ENCODE assay signal across 10 cellular contexts in genomic region chr3:23735575-23736326, GRCh38.
DNase-seq lines count a peak whose midpoint lies in the region; ATAC-seq, FAIRE-seq and TF ChIP-seq lines count a peak whose summit lies in the region.
"Had no signal": no experiment of that assay in that cellular context is flagged by ENCODE, and none has a peak within 500 bp of the region (broad histone marks: within the 10 kb centered on the region; RNA-seq: fewer than 3 reads in every experiment).

No MANE protein-coding gene starts in this region.

- H4K20me1 ChIP-seq in IMR-90 (ENCODE audit: insufficient read depth, low read length) (no peaks in the 10 kb centered on the region), endothelial cell of umbilical vein (replicated peaks; ENCODE audit: control insufficient read depth, extremely low read depth, insufficient read depth, low read length) (no peaks in the 10 kb centered on the region), smooth muscle cell (ENCODE audit: low read depth) (no peaks in the 10 kb centered on the region)

- H2BK15ac ChIP-seq in IMR-90 (ENCODE audit: low read depth, low read length), result no peak overlapping the region

- H2BK120ac ChIP-seq in IMR-90 (ENCODE audit: low read depth, low read length), result no peak overlapping the region

- H3K27ac ChIP-seq in IMR-90 (ENCODE audit: insufficient read depth, low read length) (no peak overlapping the region), endothelial cell of umbilical vein (ENCODE audit: insufficient read depth, low read depth, low read length) (peak overlapping the region; percentile 34), smooth muscle cell (ENCODE audit: low read depth) (no peak overlapping the region)
- H3K27ac ChIP-seq: neutrophil had no signal

- no peak overlapping the region for H3K23ac ChIP-seq in IMR-90 (ENCODE audit: low read depth, low read length)

- H4K5ac ChIP-seq in IMR-90 (ENCODE audit: low read depth, low read length), result no peak overlapping the region

- intact Hi-C loops in IMR-90 (cut with micrococcal nuclease) (no loop called here), endothelial cell of umbilical vein (cut with micrococcal nuclease) (no loop called here)

- H3K36me3 ChIP-seq in IMR-90 (ENCODE audit: control insufficient read depth, insufficient read depth, low read length) (no peaks in the 10 kb centered on the region), endothelial cell of umbilical vein (ENCODE audit: control insufficient read depth in 2 of 2, extremely low read depth in 1 of 2, insufficient read depth in 2 of 2, low read length in 2 of 2) (no peaks in the 10 kb centered on the region), smooth muscle cell (ENCODE audit: low read depth) (no peaks in the 10 kb centered on the region)
- H3K36me3 ChIP-seq: neutrophil had no signal

- H3K79me2 ChIP-seq in endothelial cell of umbilical vein (ENCODE audit: control insufficient read depth, insufficient read depth, low read length) (no peaks in the 10 kb centered on the region), smooth muscle cell (ENCODE audit: low read depth) (no peaks in the 10 kb centered on the region)

- H4K91ac ChIP-seq in IMR-90 (ENCODE audit: insufficient read depth, low read depth, low read length), result no peak overlapping the region

- no peak overlapping the region for H3K4ac ChIP-seq in IMR-90 (ENCODE audit: low read depth, low read length)

- H3K56ac ChIP-seq in IMR-90 (ENCODE audit: extremely low read depth, insufficient read depth, low read length), result no peak overlapping the region

- peak overlapping the region; percentile 36; the same call in 1 of the 2 replicates for H2AK5ac ChIP-seq in IMR-90 (ENCODE audit: low read depth, low read length)

- 0 out of 2 replicates have a peak overlapping the region, but pooled peaks have one; percentile 14 for H2BK20ac ChIP-seq in IMR-90 (ENCODE audit: low read depth, low read length)

- no peak overlapping the region for H3K9ac ChIP-seq in IMR-90 (ENCODE audit: low read depth, low read length)
- H3K9ac ChIP-seq in endothelial cell of umbilical vein (replicated peaks; ENCODE audit: extremely low read depth, insufficient read depth, low read length), result no peak overlapping the region
- H3K9ac ChIP-seq in smooth muscle cell (ENCODE audit: low read depth), result no peak overlapping the region

- DNase-seq in IMR-90 (no peak), NCI-H82 (lab: John Stamatoyannopoulos, UW) (peak; percentile 100), endothelial cell of umbilical vein (ENCODE audit: low read depth, low spot score) (peak; percentile 82), smooth muscle cell (lab: John Stamatoyannopoulos, UW; ENCODE audit: unreplicated experiment) (no peak), NCI-H2227 (lab: John Stamatoyannopoulos, UW; ENCODE audit: unreplicated experiment) (no peak), pons (ENCODE audit: low spot score) (no peak), activated T-cell treated with anti-CD3 and anti-CD28 coated beads for 4 hours (no peak)
- DNase-seq: DMS79 treated with DMSO at 0.1 percent for 48 hours, kidney glomerular epithelial cell had no signal

- no peak overlapping the region for H2BK5ac ChIP-seq in IMR-90 (ENCODE audit: low read depth, low read length, poor library complexity, severe bottlenecking)

- POLR2A ChIA-PET in IMR-90 (lab: Charles Lee; ENCODE audit: unreplicated experiment), result no interaction called here
- POLR2A ChIA-PET in endothelial cell of umbilical vein (lab: Charles Lee), result interaction anchor here (0.5 to 0.8 kb wide), 3 partner anchors 181 to 741 kb away, joined by 3 read pairs; partner anchors contain the start of genes NKIRAS1 and RPL15

- no peak overlapping the region for H3K4me2 ChIP-seq in IMR-90 (ENCODE audit: low read depth, low read length)
- H3K4me2 ChIP-seq in endothelial cell of umbilical vein (ENCODE audit: insufficient read depth, low read length), result peak overlapping the region; percentile 53
- peak overlapping the region; percentile 20 for H3K4me2 ChIP-seq in smooth muscle cell

- H3K18ac ChIP-seq in IMR-90 (ENCODE audit: low read depth, low read length), result no peak overlapping the region

- BruUV-seq in IMR-90 (replicated peaks; lab: Mats Ljungman, UMichigan) (no TSS peak), endothelial cell of umbilical vein (replicated peaks; lab: Mats Ljungman, UMichigan) (no TSS peak)

- H3K9me3 ChIP-seq in IMR-90 (ENCODE audit: control insufficient read depth, insufficient read depth, low read length) (no peaks in the 10 kb centered on the region), endothelial cell of umbilical vein (replicated peaks; ENCODE audit: control insufficient read depth, insufficient read depth, low read length) (no peaks in the 10 kb centered on the region), smooth muscle cell (replicated peaks; ENCODE audit: low read depth) (no peaks in the 10 kb centered on the region)
- H3K9me3 ChIP-seq: neutrophil had no signal

- H2AFZ ChIP-seq in IMR-90 (replicated peaks; ENCODE audit: low read length, poor library complexity) (peak overlapping the region; percentile 12), endothelial cell of umbilical vein (ENCODE audit: low read depth, low read length) (peak overlapping the region; percentile 48), smooth muscle cell (ENCODE audit: low read depth) (no peak overlapping the region)

- dilution Hi-C loops in IMR-90 (cut with HindIII; ENCODE audit: low sequenced_read_pairs, unreplicated experiment) (no loop called here), endothelial cell of umbilical vein (cut with MboI; ENCODE audit: extremely low pct_ligation_motif_present, low sequenced_read_pairs) (no loop called here)

- H3K4me3 ChIP-seq in IMR-90 (ENCODE audit: insufficient read depth, low read depth, low read length), result no peak overlapping the region
- peak overlapping the region in 1 of 3 experiments; percentile 7 for H3K4me3 ChIP-seq in endothelial cell of umbilical vein (replicated peaks in 1 of 3; ENCODE audit: insufficient read depth in 1 of 3, low read depth in 1 of 3, low read length in 3 of 3)
- no peak overlapping the region for H3K4me3 ChIP-seq in smooth muscle cell

- no peak; the same call in none of the 2 replicates for ATAC-seq in IMR-90 (ENCODE audit: low read depth)

- 0 out of 2 replicates have a peak overlapping the region, but pooled peaks have one; percentile 16 for H3K14ac ChIP-seq in IMR-90 (replicated peaks; ENCODE audit: low read depth, low read length)

- H3F3A ChIP-seq in smooth muscle cell (ENCODE audit: low read depth), result peaks cover 3% of the 10 kb centered on the region

- no peak for TF ChIP-seq POLR2A in IMR-90 (IDR thresholded peaks at IDR 0.05; ENCODE audit: low read depth, low read length)
- TF ChIP-seq POLR2A in endothelial cell of umbilical vein (IDR thresholded peaks at IDR 0.05; ENCODE audit: low read depth, low read length), result no peak

- in situ Hi-C loops in IMR-90 (cut with MboI; ENCODE audit: low sequenced_read_pairs), result no loop called here

- no peak for TF ChIP-seq RAD21 in IMR-90 (IDR thresholded peaks at IDR 0.05; ENCODE audit: low read length)

- H3K4me1 ChIP-seq in IMR-90 (ENCODE audit: control insufficient read depth, insufficient read depth, low read length) (peaks cover 11% of the 10 kb centered on the region), endothelial cell of umbilical vein (ENCODE audit: control insufficient read depth, extremely low read depth, insufficient read depth, low read length) (peaks cover 38% of the 10 kb centered on the region), smooth muscle cell (ENCODE audit: low read depth) (peaks cover 27% of the 10 kb centered on the region)

- H3K79me1 ChIP-seq in IMR-90 (ENCODE audit: low read depth in 1 of 2, low read length in 2 of 2), result no peaks in the 10 kb centered on the region

- H3K27me3 ChIP-seq in IMR-90 (ENCODE audit: control insufficient read depth, insufficient read depth, low read length) (no peaks in the 10 kb centered on the region), endothelial cell of umbilical vein (ENCODE audit: control insufficient read depth in 2 of 2, insufficient read depth in 2 of 2, low read length in 2 of 2) (no peaks in the 10 kb centered on the region), smooth muscle cell (ENCODE audit: low read depth) (no peaks in the 10 kb centered on the region)
- H3K27me3 ChIP-seq: neutrophil had no signal

- TF ChIP-seq CTCF in IMR-90 (conservative IDR thresholded peaks at IDR 0.05; ENCODE audit: low read depth, low read length) (no peak), endothelial cell of umbilical vein (IDR thresholded peaks at IDR 0.05; ENCODE audit: extremely low read depth in 1 of 2, insufficient read depth in 1 of 2, low read depth in 1 of 2, low read length in 2 of 2) (no peak), smooth muscle cell (IDR thresholded peaks at IDR 0.05; ENCODE audit: borderline replicate concordance, insufficient read depth, poor library complexity, severe bottlenecking) (no peak)

- FAIRE-seq in endothelial cell of umbilical vein (lab: Jason Lieb, UNC), result no peak

- H2AK9ac ChIP-seq in IMR-90 (replicated peaks; ENCODE audit: low read depth, low read length, poor library complexity), result no peak overlapping the region

- CTCF ChIA-PET in IMR-90 (lab: Yijun Ruan, JAX), result interaction anchor here (0.6 kb wide), 1 partner anchor 1704 kb away, joined by 4 read pairs; no protein-coding TSS in a partner anchor
- CTCF ChIA-PET in endothelial cell of umbilical vein (lab: Charles Lee), result interaction anchor here (0.7 to 1.3 kb wide), 4 partner anchors 11 to 67 kb away, joined by 3 to 4 read pairs (median 4); no protein-coding TSS in a partner anchor

- WGBS in IMR-90 (ENCODE audit: extremely low coverage in 2 of 2, insufficient read length in 1 of 2), 2 experiments, result no CpG with 5 or more reads among the region's 8 CpGs
- WGBS in smooth muscle cell (ENCODE audit: low lambda C conversion rate), result 44% methylated on average over 8 of the region's 8 CpGs

- no peak overlapping the region for H4K8ac ChIP-seq in IMR-90 (ENCODE audit: low read depth in 2 of 2, low read length in 2 of 2)

- H3K9me1 ChIP-seq in IMR-90 (ENCODE audit: insufficient read depth, low read length), result 0 out of 2 replicates have a peak, but pooled peaks cover 3% of the 10 kb centered on the region
- no peaks in the 10 kb centered on the region for H3K9me1 ChIP-seq in endothelial cell of umbilical vein (replicated peaks; ENCODE audit: control insufficient read depth, extremely low read depth, insufficient read depth, low read length)

TF ChIP-seq in IMR-90, 13 proteins besides CTCF, POLR2A, EP300 and RAD21:
- TF ChIP-seq BHLHE40 (IDR thresholded peaks at IDR 0.05; ENCODE audit: low read depth, low read length), result no peak
- no peak for TF ChIP-seq SMC3 (IDR thresholded peaks at IDR 0.05; ENCODE audit: low read depth, low read length)
- no peak for TF ChIP-seq RFX5 (IDR thresholded peaks at IDR 0.05; ENCODE audit: low read depth, low read length)
TF ChIP-seq in IMR-90: peak in this region for 0.

TF ChIP-seq in endothelial cell of umbilical vein, 7 proteins besides CTCF, POLR2A, EP300 and RAD21:
- no peak for TF ChIP-seq FOS (IDR thresholded peaks at IDR 0.05; ENCODE audit: borderline replicate concordance, insufficient read depth, low read length)
- TF ChIP-seq GATA2 (IDR thresholded peaks at IDR 0.05; ENCODE audit: insufficient read depth, insufficient read length, low read depth, low read length), result peak; percentile 45

Comparison
In these comparisons a context has a peak if more than half of its experiments do, and no peak if none do; other contexts are left out.
1. DNase-seq: peak in NCI-H82 (single experiment) and endothelial cell of umbilical vein (single experiment); none in IMR-90 (single experiment), smooth muscle cell (single experiment), NCI-H2227 (single experiment), pons (single experiment) and activated T-cell treated with anti-CD3 and anti-CD28 coated beads for 4 hours (single experiment).